ENCODE assay signal across 22 cellular contexts in genomic region chr1:166511754-166512153, GRCh38.
DNase-seq lines count a peak whose midpoint lies in the region; ATAC-seq, FAIRE-seq and TF ChIP-seq lines count a peak whose summit lies in the region.
"Had no signal": no experiment of that assay in that cellular context is flagged by ENCODE, and none has a peak within 500 bp of the region (broad histone marks: within the 10 kb centered on the region; RNA-seq: fewer than 3 reads in every experiment).

No MANE protein-coding gene starts in this region.

- in situ Hi-C loops in HepG2 (cut with HindIII; ENCODE audit: extremely low pct_ligation_motif_present, low pct_unique_long_range_greater_than_20kb) = no loop called here

- H3K4me3 ChIP-seq in HepG2 (replicated peaks in 1 of 3; ENCODE audit: insufficient read depth in 1 of 3, low read depth in 2 of 3, low read length in 3 of 3) (no peak overlapping the region), right lobe of liver (no peak overlapping the region), epithelial cell of esophagus (ENCODE audit: low read length) (no peak overlapping the region)
- H3K4me3 ChIP-seq: esophagus muscularis mucosa, GM23338, Peyer's patch, skin epidermis, upper lobe of left lung had no signal

- no peaks in the 10 kb centered on the region for H3K4me1 ChIP-seq in HepG2 (ENCODE audit: insufficient read depth, low read length)
- no peaks in the 10 kb centered on the region for H3K4me1 ChIP-seq in right lobe of liver
- H3K4me1 ChIP-seq: esophagus muscularis mucosa, Peyer's patch, upper lobe of left lung had no signal

- H3K27ac ChIP-seq in HepG2 (ENCODE audit: extremely low read length, insufficient read depth, low read length) (no peak overlapping the region), right lobe of liver (no peak overlapping the region)
- H3K27ac ChIP-seq: esophagus muscularis mucosa, Peyer's patch, skin epidermis, upper lobe of left lung had no signal

- H3K27me3 ChIP-seq in HepG2 (ENCODE audit: control insufficient read depth in 1 of 2, insufficient read depth in 2 of 2, low read length in 2 of 2) (no peaks in the 10 kb centered on the region), right lobe of liver (no peaks in the 10 kb centered on the region)
- H3K27me3 ChIP-seq: esophagus muscularis mucosa, Peyer's patch, upper lobe of left lung had no signal

- no peak overlapping the region for H2AFZ ChIP-seq in HepG2 (ENCODE audit: low read length)
- H2AFZ ChIP-seq: GM23338 had no signal

- no TSS peak for BruUV-seq in HepG2 (replicated peaks; lab: Mats Ljungman, UMichigan)

- TF ChIP-seq CTCF in HepG2 (CRISPR knock-in tag; IDR thresholded peaks at IDR 0.05) (no peak), right lobe of liver (IDR thresholded peaks at IDR 0.05) (no peak), epithelial cell of esophagus (IDR thresholded peaks at IDR 0.05; ENCODE audit: insufficient read depth, low read depth, low read length, missing control alignments) (no peak)

- H3K36me3 ChIP-seq in HepG2 (replicated peaks in 1 of 2; ENCODE audit: control insufficient read depth in 1 of 2, insufficient read depth in 2 of 2, low read length in 2 of 2) (no peaks in the 10 kb centered on the region), right lobe of liver (no peaks in the 10 kb centered on the region)
- H3K36me3 ChIP-seq: esophagus muscularis mucosa, Peyer's patch, upper lobe of left lung had no signal

- CTCF ChIA-PET in HepG2 (lab: Yijun Ruan, JAX; ENCODE audit: low intra/inter-chr PET ratio, low total read pairs) = no interaction called here

- H3K9me3 ChIP-seq in HepG2 (ENCODE audit: low read length) (peaks cover 10% of the 10 kb centered on the region), right lobe of liver (no peaks in the 10 kb centered on the region)
- H3K9me3 ChIP-seq: Peyer's patch had no signal

- FAIRE-seq in HepG2 (lab: Jason Lieb, UNC) = no peak

- no peak overlapping the region for H3K4me2 ChIP-seq in HepG2 (ENCODE audit: low read depth, low read length)
- H3K4me2 ChIP-seq: GM23338 had no signal

- TF ChIP-seq POLR2A in HepG2 (IDR thresholded peaks at IDR 0.05; ENCODE audit: insufficient read depth in 1 of 2, low read depth in 2 of 2, low read length in 2 of 2) (no peak), right lobe of liver (IDR thresholded peaks at IDR 0.05) (no peak)

- TF ChIP-seq EP300 in HepG2 (IDR thresholded peaks at IDR 0.05; ENCODE audit: low read depth in 2 of 2, low read length in 2 of 2) = no peak
- no peak for TF ChIP-seq EP300 in HepG2 (CRISPR knock-in tag; IDR thresholded peaks at IDR 0.05; ENCODE audit: borderline replicate concordance)

- DNase-seq in HepG2 (ENCODE audit: low spot score) = no peak
- no peak for DNase-seq in right lobe of liver
- DNase-seq in RKO (ENCODE audit: low spot score) = peak; percentile 60
- DNase-seq in epithelial cell of esophagus (ENCODE audit: low read depth) = peak; percentile 69
- no peak for DNase-seq in head of caudate nucleus
- DNase-seq in NCI-H345 (lab: John Stamatoyannopoulos, UW) = no peak
- DNase-seq in midbrain (lab: John Stamatoyannopoulos, UW) = no peak
- DNase-seq: 8988T; activated CD4-positive, alpha-beta T cell treated with anti-CD3 and anti-CD28 coated beads, Interleukin-2, amount 10 ng/mL, durations not matched to agents 7 days and 5 days; activated gamma-delta T cell; left colon; NCI-H1092; NCI-H2081 treated with DMSO at 0.1 percent for 48 hours; NCI-H526 treated with DMSO at 0.1 percent for 48 hours; Peyer's patch; stimulated activated CD4-positive, alpha-beta T cell treated with anti-CD3 and anti-CD28 coated beads, Interleukin-4, amount 100 ng/mL, for 1 hour; SW 1271 had no signal

- 0% methylated on average over 1 of the region's 2 CpGs for WGBS in HepG2 (ENCODE audit: low lambda C conversion rate)
- WGBS in right lobe of liver (ENCODE audit: insufficient coverage, low coverage, low lambda C conversion rate, missing lambda C conversion rate) = 49% methylated on average over 2 of the region's 2 CpGs

- no peaks in the 10 kb centered on the region for H4K20me1 ChIP-seq in HepG2 (ENCODE audit: insufficient read depth, low read length)

- H3K9ac ChIP-seq in HepG2 (ENCODE audit: insufficient read depth, low read depth, low read length) = no peak overlapping the region

- intact Hi-C loops in HepG2 (cut with micrococcal nuclease; ENCODE audit: unreplicated experiment) = no loop called here
- intact Hi-C loops in right lobe of liver (cut with DNase I) = no loop called here
- intact Hi-C loops in head of caudate nucleus (cut with DNase I) = no loop called here

- ATAC-seq in HepG2 = no peak
- no peak for ATAC-seq in right lobe of liver
- no peak for ATAC-seq in HG02870 (IDR thresholded peaks at IDR 0.05; ENCODE audit: unreplicated experiment)
- ATAC-seq: GM23338, left colon had no signal

- no peak for TF ChIP-seq RAD21 in HepG2 (CRISPR knock-in tag; IDR thresholded peaks at IDR 0.05)

- H3K79me2 ChIP-seq in HepG2 (ENCODE audit: insufficient read depth, low read length) = no peaks in the 10 kb centered on the region

- POLR2A ChIA-PET in HepG2 (lab: Yijun Ruan, JAX) = no interaction called here

TF ChIP-seq in HepG2, 621 proteins besides CTCF, POLR2A, EP300 and RAD21:
- peak; percentile 6 to 34; a peak in 1 of 4 replicates for TF ChIP-seq MAFK (conservative IDR thresholded peaks at IDR 0.05 in 1 of 2, IDR thresholded peaks at IDR 0.05 in 1 of 2; ENCODE audit: low read length in 2 of 2)
- TF ChIP-seq MXD1 (CRISPR knock-in tag; IDR thresholded peaks at IDR 0.05) = no peak

Comparison
In these comparisons a context has a peak if more than half of its experiments do, and no peak if none do; other contexts are left out.
1. DNase-seq: peak in RKO (single experiment) and epithelial cell of esophagus (single experiment); none in HepG2 (single experiment), right lobe of liver (0 of 3), head of caudate nucleus (0 of 42), NCI-H345 (single experiment) and midbrain (single experiment).